4 cellular contexts compared by ENCODE assay signal in genomic region chr3:183128695-183129094, GRCh38. TPM values are rescaled to one million over a fixed set of nuclear protein-coding genes. Genes with fewer than 3 reads are reported as not detected.
"Had no signal": no experiment of that assay in that cellular context is flagged by ENCODE, and none has a peak within 500 bp of the region (broad histone marks: within the 10 kb centered on the region; RNA-seq: fewer than 3 reads in every experiment).

No MANE protein-coding gene starts in this region.

RNA-seq across cellular contexts. Expression of gene LAMP3, which starts 33.8 kb away (rescaled TPM):
- total RNA-seq: LHCN-M2, OCI-LY7, Right ventricle myocardium inferior, RPMI7951 had no signal
